ENCODE assay signal across 1 cellular context in the genomic region with DNA sequence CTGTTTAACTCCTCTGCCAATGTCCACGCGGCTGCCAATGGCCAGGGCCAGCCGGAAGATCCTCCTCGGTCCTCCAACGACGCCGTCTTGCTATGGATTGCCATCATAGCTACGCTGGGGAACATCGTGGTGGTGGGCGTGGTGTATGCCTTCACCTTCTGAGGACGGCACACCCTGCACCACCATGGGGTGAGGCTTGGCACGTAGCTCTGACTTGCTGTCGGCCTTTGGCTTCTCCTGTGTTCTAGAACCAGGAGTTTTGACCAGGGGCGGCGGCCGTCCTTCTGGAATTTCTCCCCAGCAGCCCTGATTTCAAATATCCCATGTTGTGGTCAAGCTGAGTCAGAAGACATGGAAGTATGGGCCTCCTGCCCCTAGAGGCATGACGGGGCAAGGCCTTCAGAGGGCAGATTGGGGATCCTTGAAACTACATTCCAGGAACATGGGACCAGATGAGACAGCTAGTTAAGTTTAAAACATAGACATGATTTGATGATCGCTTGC.
TF ChIP-seq lines count a peak whose summit lies in the region.

No MANE protein-coding gene starts in this region.

TF ChIP-seq in A549, 52 proteins besides CTCF, POLR2A, EP300 and RAD21 (continued from another document):
- TF ChIP-seq, protein P1, sequence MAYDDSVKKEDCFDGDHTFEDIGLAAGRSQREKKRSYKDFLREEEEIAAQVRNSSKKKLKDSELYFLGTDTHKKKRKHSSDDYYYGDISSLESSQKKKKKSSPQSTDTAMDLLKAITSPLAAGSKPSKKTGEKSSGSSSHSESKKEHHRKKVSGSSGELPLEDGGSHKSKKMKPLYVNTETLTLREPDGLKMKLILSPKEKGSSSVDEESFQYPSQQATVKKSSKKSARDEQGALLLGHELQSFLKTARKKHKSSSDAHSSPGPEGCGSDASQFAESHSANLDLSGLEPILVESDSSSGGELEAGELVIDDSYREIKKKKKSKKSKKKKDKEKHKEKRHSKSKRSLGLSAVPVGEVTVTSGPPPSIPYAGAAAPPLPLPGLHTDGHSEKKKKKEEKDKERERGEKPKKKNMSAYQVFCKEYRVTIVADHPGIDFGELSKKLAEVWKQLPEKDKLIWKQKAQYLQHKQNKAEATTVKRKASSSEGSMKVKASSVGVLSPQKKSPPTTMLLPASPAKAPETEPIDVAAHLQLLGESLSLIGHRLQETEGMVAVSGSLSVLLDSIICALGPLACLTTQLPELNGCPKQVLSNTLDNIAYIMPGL (CRISPR knock-in tag; IDR thresholded peaks at IDR 0.05; ENCODE audit: borderline replicate concordance), result no peak
TF ChIP-seq in A549: peak in this region for 0.
